ENCODE assay signal across 17 cellular contexts in the genomic region with DNA sequence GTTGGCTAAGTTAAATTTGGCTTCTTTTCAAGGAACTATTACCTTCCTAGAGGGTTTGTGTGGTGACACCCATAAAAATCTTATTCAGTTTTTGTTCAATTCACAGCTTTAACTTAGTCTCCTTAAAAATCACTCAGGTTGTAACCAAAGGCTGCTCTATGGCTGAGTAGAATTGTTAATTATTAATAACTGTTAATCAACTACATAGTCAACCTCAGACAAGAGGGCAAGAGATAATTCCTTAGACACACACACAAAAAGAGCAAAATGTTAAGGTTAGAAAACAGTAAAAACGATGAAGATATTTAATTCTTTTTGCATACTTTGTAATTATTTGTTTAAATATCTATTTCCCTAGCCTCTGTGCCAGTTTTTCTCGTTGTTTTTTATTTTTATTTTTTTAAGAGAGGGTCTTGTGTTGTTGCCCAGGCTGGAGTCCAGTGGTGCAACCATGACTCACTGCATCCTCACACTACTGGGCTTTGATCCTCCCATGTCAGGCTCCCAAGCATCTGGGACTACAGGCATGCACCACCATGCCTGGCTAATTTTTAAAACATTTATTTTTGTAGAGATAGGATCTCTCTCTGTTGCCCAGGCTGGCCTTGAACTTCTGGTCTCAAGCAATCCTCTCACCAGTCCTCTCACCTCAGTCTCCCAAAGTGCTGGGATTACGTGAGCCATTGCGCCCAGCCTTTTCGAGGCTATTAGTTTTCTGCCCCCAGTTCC.
DNase-seq lines count a peak whose midpoint lies in the region; FAIRE-seq and TF ChIP-seq lines count a peak whose summit lies in the region.
"Had no signal": no experiment of that assay in that cellular context is flagged by ENCODE, and none has a peak within 500 bp of the region (broad histone marks: within the 10 kb centered on the region; RNA-seq: fewer than 3 reads in every experiment).

No MANE protein-coding gene starts in this region.

- peaks cover 8% of the 10 kb centered on the region for H3K36me3 Mint-ChIP-seq in astrocyte (ENCODE audit: low read depth, unreplicated experiment)

- FAIRE-seq in H54 (lab: Jason Lieb, UNC): no peak
- FAIRE-seq in astrocyte (lab: Jason Lieb, UNC): no peak

- no peaks in the 10 kb centered on the region for H3K9me2 ChIP-seq in hepatocyte (replicated peaks; ENCODE audit: insufficient read depth)

- TF ChIP-seq CTCF in astrocyte (IDR thresholded peaks at IDR 0.05; ENCODE audit: insufficient read depth, low read depth, low read length) (no peak), hepatocyte (IDR thresholded peaks at IDR 0.05; ENCODE audit: poor library complexity) (no peak)

- no peaks in the 10 kb centered on the region for H4K20me1 ChIP-seq in astrocyte (ENCODE audit: insufficient read depth, low read length)
- no peaks in the 10 kb centered on the region for H4K20me1 ChIP-seq in hepatocyte (ENCODE audit: insufficient read depth, poor library complexity, severe bottlenecking)

- H3K4me1 Mint-ChIP-seq in astrocyte (ENCODE audit: low read depth, unreplicated experiment): peaks cover 2% of the 10 kb centered on the region

- no peak overlapping the region for H3K9ac ChIP-seq in astrocyte (ENCODE audit: low read length)

- TF ChIP-seq POLR2A in H54 (IDR thresholded peaks at IDR 0.05; ENCODE audit: low read depth, low read length): no peak

- H3K9me3 ChIP-seq in astrocyte (ENCODE audit: insufficient read depth, low read depth, low read length) (no peaks in the 10 kb centered on the region), hepatocyte (ENCODE audit: low read depth) (no peaks in the 10 kb centered on the region)

- no peak overlapping the region for H3K4me3 ChIP-seq in astrocyte (ENCODE audit: insufficient read depth, low read depth, low read length)
- no peak overlapping the region for H3K4me3 ChIP-seq in hepatocyte
- H3K4me3 ChIP-seq: SK-N-MC, skin epidermis had no signal

- H3K27me3 ChIP-seq in astrocyte (ENCODE audit: insufficient read depth, low read length) (no peaks in the 10 kb centered on the region), hepatocyte (no peaks in the 10 kb centered on the region)

- H2AFZ ChIP-seq in astrocyte (ENCODE audit: low read depth, low read length) (no peak overlapping the region), hepatocyte (no peak overlapping the region)

- peak; percentile 56 for DNase-seq in A172 (ENCODE audit: low spot score)
- peak; percentile 23 for DNase-seq in H54 (ENCODE audit: insufficient read length, low spot score)
- peak; percentile 33 for DNase-seq in astrocyte (ENCODE audit: low read depth)
- DNase-seq in hepatocyte (ENCODE audit: low spot score): peak; percentile 44
- no peak for DNase-seq in activated effector memory CD4-positive, alpha-beta T cell treated with Interleukin-2 at 50 U/mL for 16 hours
- no peak for DNase-seq in activated CD8-positive, alpha-beta memory T cell treated with anti-CD3 and anti-CD28 coated beads, Interleukin-2, amount 50 U/mL, for 48 hours
- no peak for DNase-seq in globus pallidus (ENCODE audit: low spot score)
- DNase-seq in SIG-M5 treated with dmso at 0.1 percent for 504 hours (lab: John Stamatoyannopoulos, UW; ENCODE audit: unreplicated experiment): no peak
- DNase-seq: 8988T; activated CD8-positive, alpha-beta T cell treated with anti-CD3 and anti-CD28 coated beads for 36 hours; foreskin melanocyte; NCI-H2171 treated with DMSO at 0.1 percent for 48 hours; stimulated activated naive CD4-positive, alpha-beta T cell treated with Interleukin-2 at 50 U/mL for 16 hours had no signal

- peaks cover 2% of the 10 kb centered on the region for H3K9me3 Mint-ChIP-seq in astrocyte (ENCODE audit: unreplicated experiment)
- H3K9me3 Mint-ChIP-seq: activated CD8-positive, alpha-beta T cell treated with anti-CD3 and anti-CD28 coated beads for 36 hours; dendritic cell treated with granulocyte-macrophage colony-stimulating factor and Interleukin-4, amounts not matched to agents 40 ng/mL and 50 ng/mL, for 4 days had no signal

- H3K36me3 ChIP-seq in astrocyte (ENCODE audit: insufficient read depth, low read length) (no peaks in the 10 kb centered on the region), hepatocyte (replicated peaks; ENCODE audit: insufficient read depth, low read depth) (no peaks in the 10 kb centered on the region)

- no peaks in the 10 kb centered on the region for H3K27me3 Mint-ChIP-seq in astrocyte (ENCODE audit: low read depth, unreplicated experiment)
- H3K27me3 Mint-ChIP-seq: activated CD8-positive, alpha-beta T cell treated with anti-CD3 and anti-CD28 coated beads for 36 hours; dendritic cell treated with granulocyte-macrophage colony-stimulating factor and Interleukin-4, amounts not matched to agents 40 ng/mL and 50 ng/mL, for 4 days had no signal

- H3K4me2 ChIP-seq in astrocyte (ENCODE audit: low read length): no peak overlapping the region
- no peak overlapping the region for H3K4me2 ChIP-seq in hepatocyte

- H3K27ac Mint-ChIP-seq in astrocyte (ENCODE audit: unreplicated experiment): no peak overlapping the region
- H3K27ac Mint-ChIP-seq: activated CD8-positive, alpha-beta T cell treated with anti-CD3 and anti-CD28 coated beads for 36 hours had no signal

- no peak overlapping the region for H3K4me3 Mint-ChIP-seq in astrocyte (ENCODE audit: unreplicated experiment)
- H3K4me3 Mint-ChIP-seq: activated CD8-positive, alpha-beta T cell treated with anti-CD3 and anti-CD28 coated beads for 36 hours; dendritic cell treated with granulocyte-macrophage colony-stimulating factor and Interleukin-4, amounts not matched to agents 40 ng/mL and 50 ng/mL, for 4 days had no signal

- no peaks in the 10 kb centered on the region for H3K4me1 ChIP-seq in astrocyte (ENCODE audit: insufficient read depth, low read length)
- H3K4me1 ChIP-seq in hepatocyte (ENCODE audit: insufficient read depth): peaks cover 8% of the 10 kb centered on the region

- H3K27ac ChIP-seq in astrocyte (ENCODE audit: low read depth, low read length) (no peak overlapping the region), hepatocyte (peak overlapping the region; percentile 32)
- H3K27ac ChIP-seq: HL-60, SK-N-MC had no signal

- WGBS in hepatocyte (ENCODE audit: low lambda C conversion rate, missing lambda C conversion rate): 72% methylated on average over 5 of the region's 5 CpGs

- H3K79me2 ChIP-seq in astrocyte (ENCODE audit: insufficient read depth, low read length): no peaks in the 10 kb centered on the region
- no peaks in the 10 kb centered on the region for H3K79me2 ChIP-seq in hepatocyte

Comparison
In these comparisons a context has a peak if more than half of its experiments do, and no peak if none do; other contexts are left out.
1. DNase-seq: peak in A172 (single experiment), H54 (single experiment), astrocyte (single experiment) and hepatocyte (single experiment); none in activated effector memory CD4-positive, alpha-beta T cell treated with Interleukin-2 at 50 U/mL for 16 hours (single experiment), activated CD8-positive, alpha-beta memory T cell treated with anti-CD3 and anti-CD28 coated beads, Interleukin-2, amount 50 U/mL, for 48 hours (single experiment), globus pallidus (single experiment) and SIG-M5 treated with dmso at 0.1 percent for 504 hours (single experiment).